9 cellular contexts compared by ENCODE assay signal in the genomic region with DNA sequence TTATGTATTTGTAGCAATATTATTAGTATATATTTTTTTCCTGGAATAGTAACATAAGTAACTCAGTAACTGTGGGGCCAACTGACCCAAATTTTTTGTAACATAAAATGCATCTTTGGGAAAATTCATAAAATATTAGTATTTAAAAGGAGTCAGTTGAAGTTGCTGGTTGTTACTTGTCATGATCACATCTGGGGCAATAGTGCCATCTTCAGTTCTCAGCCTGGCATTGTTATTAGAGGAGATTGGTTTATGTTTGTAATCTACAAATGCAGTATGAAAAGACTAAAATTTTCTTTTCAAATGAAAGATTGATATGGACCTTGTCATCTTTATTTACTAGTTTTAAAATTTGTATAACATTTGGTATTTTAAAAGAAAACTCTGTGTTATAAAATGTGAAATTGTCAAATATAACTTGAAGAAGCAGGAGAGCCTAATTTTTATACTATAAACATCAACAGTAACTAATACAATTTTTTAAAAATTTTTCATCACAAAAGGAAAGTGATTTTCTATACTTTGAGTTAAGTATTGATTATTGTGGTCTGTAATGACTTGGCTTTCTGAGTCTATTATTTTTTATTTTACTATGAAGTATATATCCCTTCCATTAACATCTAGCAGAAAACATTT. TPM values are rescaled to one million over a fixed set of nuclear protein-coding genes. Genes with fewer than 3 reads are reported as not detected.
DNase-seq lines count a peak whose midpoint lies in the region; ATAC-seq lines count a peak whose summit lies in the region.
"Had no signal": no experiment of that assay in that cellular context is flagged by ENCODE, and none has a peak within 500 bp of the region (broad histone marks: within the 10 kb centered on the region; RNA-seq: fewer than 3 reads in every experiment).

No MANE protein-coding gene starts in this region.

- no peak overlapping the region for H4K5ac ChIP-seq in mesendoderm (ENCODE audit: low read length)

- H3K27me3 ChIP-seq in mesendoderm (ENCODE audit: insufficient read depth, low read length, poor library complexity) = no peaks in the 10 kb centered on the region
- H3K27me3 ChIP-seq: BLaER1 had no signal

- H3K36me3 ChIP-seq in mesendoderm (ENCODE audit: control insufficient read depth, insufficient read depth, low read length) = no peaks in the 10 kb centered on the region
- H3K36me3 ChIP-seq: BLaER1 had no signal

- H3K18ac ChIP-seq in mesendoderm (ENCODE audit: low read length) = no peak overlapping the region

- no peak overlapping the region for H2AK5ac ChIP-seq in mesendoderm (ENCODE audit: low read length)

- no peak overlapping the region for H4K8ac ChIP-seq in mesendoderm (ENCODE audit: low read depth, low read length)

- no peaks in the 10 kb centered on the region for H3K4me1 ChIP-seq in mesendoderm (ENCODE audit: control insufficient read depth, low read depth, low read length)
- H3K4me1 ChIP-seq: BLaER1 had no signal

- H2BK5ac ChIP-seq in mesendoderm (ENCODE audit: low read length) = no peak overlapping the region

- no peak overlapping the region for H3K4me3 ChIP-seq in mesendoderm (ENCODE audit: low read length)
- H3K4me3 ChIP-seq: BLaER1 had no signal

- H3K9ac ChIP-seq in mesendoderm (ENCODE audit: low read length) = no peak overlapping the region
- H3K9ac ChIP-seq: BLaER1 had no signal

- no peak overlapping the region for H2BK15ac ChIP-seq in mesendoderm (replicated peaks; ENCODE audit: low read depth)

- H3K23ac ChIP-seq in mesendoderm (ENCODE audit: low read length) = no peak overlapping the region

- no peak overlapping the region for H3K4ac ChIP-seq in mesendoderm (ENCODE audit: low read depth, low read length)

- DNase-seq in DMS153 treated with DMSO at 0.1 percent for 48 hours (lab: John Stamatoyannopoulos, UW; ENCODE audit: unreplicated experiment) = peak; percentile 24
- no peak for DNase-seq in DMS153 (lab: John Stamatoyannopoulos, UW)
- DNase-seq in NCI-H2196 (lab: John Stamatoyannopoulos, UW; ENCODE audit: unreplicated experiment) = peak; percentile 79
- DNase-seq in T47D (ENCODE audit: low read depth in 1 of 2, low spot score in 1 of 2) = peak; percentile 30 to 75
- DNase-seq in mesendoderm = peak; percentile 39
- no peak for DNase-seq in activated effector memory CD4-positive, alpha-beta T cell treated with Interleukin-2 at 50 U/mL for 16 hours

- no peaks in the 10 kb centered on the region for H3K79me2 ChIP-seq in mesendoderm (ENCODE audit: control insufficient read depth, insufficient read depth, low read length)

- H3K56ac ChIP-seq in mesendoderm (ENCODE audit: low read length) = no peak overlapping the region

- in situ Hi-C loops in T47D (cut with HindIII; ENCODE audit: low pct_unique_long_range_greater_than_20kb, low sequenced_read_pairs) = no loop called here

- H2BK120ac ChIP-seq in mesendoderm (ENCODE audit: low read depth, low read length) = no peak overlapping the region

- ATAC-seq in HG02763 (IDR thresholded peaks at IDR 0.05; ENCODE audit: unreplicated experiment) (peak; percentile 51), GM19467 (IDR thresholded peaks at IDR 0.05; ENCODE audit: unreplicated experiment) (no peak)

- no peak overlapping the region for H3K4me2 ChIP-seq in mesendoderm (ENCODE audit: low read length)
- H3K4me2 ChIP-seq: BLaER1 had no signal

- H3K27ac ChIP-seq in mesendoderm (ENCODE audit: low read depth, low read length) = no peak overlapping the region
- H3K27ac ChIP-seq: BLaER1 had no signal

- no peaks in the 10 kb centered on the region for H3K79me1 ChIP-seq in mesendoderm (ENCODE audit: low read length)

RNA-seq across cellular contexts. Expression of a gene that starts 38.8 kb away (rescaled TPM):
- polyA plus RNA-seq in mesendoderm (2013, experiment 1 of 2) = 14.7 TPM
- polyA plus RNA-seq in mesendoderm (2013, experiment 2 of 2) = 14.7 TPM

Comparison
In these comparisons a context has a peak if more than half of its experiments do, and no peak if none do; other contexts are left out.
1. DNase-seq: peak in DMS153 treated with DMSO at 0.1 percent for 48 hours (single experiment), NCI-H2196 (single experiment), T47D (2 of 2) and mesendoderm (single experiment); none in DMS153 (single experiment) and activated effector memory CD4-positive, alpha-beta T cell treated with Interleukin-2 at 50 U/mL for 16 hours (single experiment).